1 cellular context compared by ENCODE assay signal in the genomic region with DNA sequence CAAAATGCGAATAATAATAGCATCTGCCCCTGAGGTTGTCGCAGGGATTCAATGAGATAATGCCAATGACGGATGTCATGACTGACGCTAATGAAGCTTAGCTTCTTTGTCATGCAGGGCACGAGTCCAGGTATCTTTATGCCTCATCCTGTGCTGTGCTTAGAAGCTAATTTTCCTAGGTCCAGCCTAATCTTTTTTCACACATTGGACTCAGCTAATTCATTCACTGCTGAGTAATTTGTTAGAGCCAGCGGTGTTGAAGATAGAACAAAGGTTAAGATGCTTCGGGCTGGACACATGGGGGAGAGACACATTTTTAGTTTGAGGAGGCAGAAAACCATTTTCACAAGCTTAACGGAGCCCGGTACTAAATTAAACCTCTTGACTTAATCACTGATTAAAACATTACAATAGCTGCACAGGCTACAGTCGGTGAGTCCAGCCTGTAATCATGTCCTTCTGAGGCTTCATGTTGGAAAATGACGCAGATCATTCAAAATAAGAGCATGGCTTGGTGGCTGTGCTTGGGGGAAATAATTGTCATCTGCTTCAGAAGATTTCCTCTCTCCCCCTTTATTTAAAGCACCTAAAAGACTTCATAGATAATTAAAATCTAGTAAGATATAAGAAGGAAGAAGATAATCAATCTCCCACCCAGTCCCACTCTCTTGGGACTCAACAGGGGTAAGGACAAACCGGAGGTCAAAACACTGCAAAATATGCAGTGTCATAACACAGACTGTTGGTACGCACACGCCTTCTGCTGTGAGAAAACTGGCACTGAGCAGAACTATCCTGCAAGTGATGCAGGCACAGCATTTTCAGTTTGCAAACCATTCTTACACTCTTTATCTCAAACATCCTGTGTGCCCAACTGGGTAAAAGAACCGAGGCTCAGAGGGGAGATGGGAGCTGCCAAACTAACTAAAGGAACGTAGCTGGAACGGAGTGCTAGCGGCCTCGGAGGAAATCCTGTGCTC.
TF ChIP-seq lines count a peak whose summit lies in the region.

No MANE protein-coding gene starts in this region.

TF ChIP-seq in SK-N-SH, 30 proteins besides CTCF, POLR2A, EP300 and RAD21 (continued from another document):
- TF ChIP-seq REST (IDR thresholded peaks at IDR 0.05; ENCODE audit: low read depth, low read length) (no peak), IRF3 (IDR thresholded peaks at IDR 0.05; ENCODE audit: low read depth, low read length) (no peak), NRF1 (IDR thresholded peaks at IDR 0.05; ENCODE audit: low read depth, low read length) (no peak)
